In genomic region chr15:38130739-38131498, GRCh38 we compare ENCODE assay signal across 8 cellular contexts.
DNase-seq lines count a peak whose midpoint lies in the region; ATAC-seq, FAIRE-seq and TF ChIP-seq lines count a peak whose summit lies in the region.

No MANE protein-coding gene starts in this region.

- H3K9me3 ChIP-seq in astrocyte (ENCODE audit: insufficient read depth, low read depth, low read length) (no peaks in the 10 kb centered on the region), keratinocyte (ENCODE audit: control insufficient read depth, low read depth, low read length) (no peaks in the 10 kb centered on the region)

- peaks cover 42% of the 10 kb centered on the region for H3K4me1 ChIP-seq in astrocyte (ENCODE audit: insufficient read depth, low read length)
- peaks cover 28% of the 10 kb centered on the region for H3K4me1 ChIP-seq in keratinocyte (ENCODE audit: control insufficient read depth, extremely low read depth, insufficient read depth, low read length)

- H3K9ac ChIP-seq in astrocyte (ENCODE audit: low read length), result peak overlapping the region; percentile 71
- no peak overlapping the region for H3K9ac ChIP-seq in keratinocyte (ENCODE audit: control insufficient read depth, extremely low read depth, insufficient read depth, low read length)

- no peak for FAIRE-seq in astrocyte (lab: Jason Lieb, UNC)
- peak; percentile 79 for FAIRE-seq in keratinocyte (lab: Jason Lieb, UNC)

- H3K4me3 ChIP-seq in Jurkat, Clone E6-1 (ENCODE audit: low read length), result no peak overlapping the region
- H3K4me3 ChIP-seq in astrocyte (ENCODE audit: insufficient read depth, low read depth, low read length) (peak overlapping the region; percentile 45), keratinocyte (ENCODE audit: control insufficient read depth in 2 of 3, extremely low read depth in 1 of 3, insufficient read depth in 2 of 3, low read depth in 1 of 3, low read length in 3 of 3) (peak overlapping the region in 1 of 3 experiments; percentile 38)

- H3K4me1 Mint-ChIP-seq in astrocyte (ENCODE audit: low read depth, unreplicated experiment) (peaks cover 25% of the 10 kb centered on the region), immature natural killer cell (peaks cover 2 to 17% of the 10 kb centered on the region in 2 donors)
- H3K4me1 Mint-ChIP-seq in stimulated activated memory B cell treated with anti-CD40 and anti-IgM and Interleukin-4, amounts not matched to agents 10 μg/mL and 1 μg/mL and 100 μg/mL, for 72 hours, result peaks cover 27% of the 10 kb centered on the region

- peaks cover 3% of the 10 kb centered on the region for H3K9me3 Mint-ChIP-seq in astrocyte (ENCODE audit: unreplicated experiment)
- no peaks in the 10 kb centered on the region for H3K9me3 Mint-ChIP-seq in stimulated activated memory B cell treated with anti-CD40 and anti-IgM and Interleukin-4, amounts not matched to agents 10 μg/mL and 1 μg/mL and 100 μg/mL, for 72 hours
- no peaks in the 10 kb centered on the region for H3K9me3 Mint-ChIP-seq in immature natural killer cell

- H3K27me3 ChIP-seq in astrocyte (ENCODE audit: insufficient read depth, low read length) (no peaks in the 10 kb centered on the region), keratinocyte (ENCODE audit: control insufficient read depth, extremely low read depth, insufficient read depth, low read length) (no peaks in the 10 kb centered on the region)

- peak overlapping the region; percentile 83 for H3K27ac ChIP-seq in astrocyte (ENCODE audit: low read depth, low read length)
- H3K27ac ChIP-seq in keratinocyte (ENCODE audit: control insufficient read depth, insufficient read depth, low read length), result peak overlapping the region; percentile 56

- H3K27ac Mint-ChIP-seq in astrocyte (ENCODE audit: unreplicated experiment), result no peak overlapping the region
- peak overlapping the region; percentile 56 for H3K27ac Mint-ChIP-seq in stimulated activated memory B cell treated with anti-CD40 and anti-IgM and Interleukin-4, amounts not matched to agents 10 μg/mL and 1 μg/mL and 100 μg/mL, for 72 hours
- H3K27ac Mint-ChIP-seq in immature natural killer cell, result no peak overlapping the region

- H3K36me3 ChIP-seq in astrocyte (ENCODE audit: insufficient read depth, low read length) (no peaks in the 10 kb centered on the region), keratinocyte (ENCODE audit: control insufficient read depth in 2 of 2, extremely low read depth in 1 of 2, insufficient read depth in 2 of 2, low read length in 2 of 2) (no peaks in the 10 kb centered on the region)

- no peaks in the 10 kb centered on the region for H3K9me1 ChIP-seq in keratinocyte (ENCODE audit: control insufficient read depth, extremely low read depth, insufficient read depth, low read length)

- dilution Hi-C loops in keratinocyte (cut with MboI; ENCODE audit: extremely low pct_ligation_motif_present, low sequenced_read_pairs), result no loop called here

- peak; percentile 20 for DNase-seq in Jurkat, Clone E6-1 (ENCODE audit: low read depth, low spot score)
- DNase-seq in astrocyte (ENCODE audit: low read depth) (peak; percentile 96), keratinocyte (ENCODE audit: low read depth, low spot score) (peak; percentile 33), T-helper 1 cell (no peak), immature natural killer cell (no peak)

- H2AFZ ChIP-seq in astrocyte (ENCODE audit: low read depth, low read length) (no peak overlapping the region), keratinocyte (ENCODE audit: control insufficient read depth, low read length) (no peak overlapping the region)

- no peaks in the 10 kb centered on the region for H3K36me3 Mint-ChIP-seq in astrocyte (ENCODE audit: low read depth, unreplicated experiment)
- H3K36me3 Mint-ChIP-seq in stimulated activated memory B cell treated with anti-CD40 and anti-IgM and Interleukin-4, amounts not matched to agents 10 μg/mL and 1 μg/mL and 100 μg/mL, for 72 hours, result no peaks in the 10 kb centered on the region
- no peaks in the 10 kb centered on the region for H3K36me3 Mint-ChIP-seq in immature natural killer cell

- H3K4me2 ChIP-seq in astrocyte (ENCODE audit: low read length) (peak overlapping the region; percentile 84), keratinocyte (ENCODE audit: control insufficient read depth, extremely low read depth, insufficient read depth, low read depth, low read length) (peak overlapping the region; percentile 68)

- H3K27me3 Mint-ChIP-seq in astrocyte (ENCODE audit: low read depth, unreplicated experiment) (no peaks in the 10 kb centered on the region), immature natural killer cell (ENCODE audit: low read depth in 3 of 3) (peaks cover 0 to 9% (median 8%) of the 10 kb centered on the region in 3 donors)
- no peaks in the 10 kb centered on the region for H3K27me3 Mint-ChIP-seq in stimulated activated memory B cell treated with anti-CD40 and anti-IgM and Interleukin-4, amounts not matched to agents 10 μg/mL and 1 μg/mL and 100 μg/mL, for 72 hours

- ATAC-seq in GM19452 (IDR thresholded peaks at IDR 0.05; ENCODE audit: unreplicated experiment) (peak; percentile 44), GM19023 (IDR thresholded peaks at IDR 0.05; ENCODE audit: unreplicated experiment) (no peak)
- ATAC-seq in stimulated activated memory B cell treated with anti-CD40 and anti-IgM and Interleukin-4, amounts not matched to agents 10 μg/mL and 1 μg/mL and 100 μg/mL, for 72 hours, result peak; percentile 65

- H3K79me2 ChIP-seq in astrocyte (ENCODE audit: insufficient read depth, low read length), result no peaks in the 10 kb centered on the region
- no peaks in the 10 kb centered on the region for H3K79me2 ChIP-seq in keratinocyte (ENCODE audit: control insufficient read depth, insufficient read depth, low read length)

- TF ChIP-seq CTCF in astrocyte (IDR thresholded peaks at IDR 0.05; ENCODE audit: insufficient read depth, low read depth, low read length), result no peak
- TF ChIP-seq CTCF in keratinocyte (optimal IDR thresholded peaks at IDR 0.05 in 1 of 3, IDR thresholded peaks at IDR 0.05 in 1 of 3, conservative IDR thresholded peaks at IDR 0.05 in 1 of 3; ENCODE audit: extremely low read depth in 1 of 3, insufficient read depth in 2 of 3, low read length in 3 of 3), result no peak

- H3K4me3 Mint-ChIP-seq in astrocyte (ENCODE audit: unreplicated experiment) (no peak overlapping the region), immature natural killer cell (no peak overlapping the region)
- H3K4me3 Mint-ChIP-seq in stimulated activated memory B cell treated with anti-CD40 and anti-IgM and Interleukin-4, amounts not matched to agents 10 μg/mL and 1 μg/mL and 100 μg/mL, for 72 hours, result peak overlapping the region; percentile 74

- H4K20me1 ChIP-seq in astrocyte (ENCODE audit: insufficient read depth, low read length), result no peaks in the 10 kb centered on the region
- H4K20me1 ChIP-seq in keratinocyte (ENCODE audit: control insufficient read depth, extremely low read depth, insufficient read depth, low read length), result no peaks in the 10 kb centered on the region

Comparison
In these comparisons a context has a peak if more than half of its experiments do, and no peak if none do; other contexts are left out.
1. DNase-seq: peak in Jurkat, Clone E6-1 (single experiment), astrocyte (single experiment) and keratinocyte (single experiment); none in T-helper 1 cell (0 of 5) and immature natural killer cell (0 of 3).